12 cellular contexts compared by ENCODE assay signal in genomic region chr3:187946031-187946691, GRCh38.
DNase-seq lines count a peak whose midpoint lies in the region; ATAC-seq, FAIRE-seq and TF ChIP-seq lines count a peak whose summit lies in the region.
"Had no signal": no experiment of that assay in that cellular context is flagged by ENCODE, and none has a peak within 500 bp of the region (broad histone marks: within the 10 kb centered on the region; RNA-seq: fewer than 3 reads in every experiment).

No MANE protein-coding gene starts in this region.

- DNase-seq in A549 (ENCODE audit: low read depth in 1 of 2, low spot score in 1 of 2), result no peak
- DNase-seq in GM03348 (ENCODE audit: low spot score), result peak; percentile 49
- peak; percentile 15 for DNase-seq in SK-MEL-5 (ENCODE audit: low read depth, low spot score)
- peak in 1 of 2 donors; percentile 70 for DNase-seq in foreskin keratinocyte
- no peak for DNase-seq in activated naive CD4-positive, alpha-beta T cell treated with anti-CD3 and anti-CD28 coated beads, Interleukin-2, amount 50 U/mL, for 16 hours
- DNase-seq in cortex of kidney (lab: John Stamatoyannopoulos, UW), result no peak
- no peak for DNase-seq in A172 (ENCODE audit: low spot score)
- DNase-seq: activated T-cell treated with anti-CD3 and anti-CD28 coated beads, Interleukin-2, amount 50 U/mL, for 72 hours; MV-4-11 had no signal

- no peaks in the 10 kb centered on the region for H3K9me3 ChIP-seq in A549

- TF ChIP-seq CTCF in A549 (IDR thresholded peaks at IDR 0.05), result no peak
- TF ChIP-seq CTCF in foreskin keratinocyte (conservative IDR thresholded peaks at IDR 0.05), result no peak

- TF ChIP-seq RAD21 in A549 (conservative IDR thresholded peaks at IDR 0.05 in 1 of 2, IDR thresholded peaks at IDR 0.05 in 1 of 2), result no peak

- H3K4me1 ChIP-seq in A549, result peaks cover 54% of the 10 kb centered on the region
- H3K4me1 ChIP-seq in foreskin keratinocyte, result peaks cover 5% of the 10 kb centered on the region

- 65% methylated on average over 6 of the region's 6 CpGs for WGBS in A549 (ENCODE audit: missing lambda C conversion rate)

- CTCF ChIA-PET in A549 (lab: Yijun Ruan, JAX), result interaction anchor here (1.2 kb wide), 1 partner anchor 17 kb away, joined by 4 read pairs; no protein-coding TSS in a partner anchor

- peak overlapping the region; percentile 80 to 82; a peak in 5 of 6 replicates for H3K27ac ChIP-seq in A549
- no peak overlapping the region for H3K27ac ChIP-seq in foreskin keratinocyte
- H3K27ac ChIP-seq: coronary artery had no signal

- TF ChIP-seq POLR2A in A549 (IDR thresholded peaks at IDR 0.05; ENCODE audit: low read length), result no peak

- H3K27me3 ChIP-seq in foreskin keratinocyte, result no peaks in the 10 kb centered on the region

- POLR2A ChIA-PET in A549 (lab: Yijun Ruan, JAX), result no interaction called here

- TF ChIP-seq EP300 in A549 (IDR thresholded peaks at IDR 0.05), result no peak

- H3K4me3 ChIP-seq in A549, result no peak overlapping the region
- H3K4me3 ChIP-seq: coronary artery, skin epidermis had no signal

- peak overlapping the region; percentile 34; the same call in 1 of the 3 replicates for H3K4me2 ChIP-seq in A549

- no peak for ATAC-seq in A549
- ATAC-seq in foreskin keratinocyte, result peak; percentile 16
- no peak for ATAC-seq in GM21367 (IDR thresholded peaks at IDR 0.05; ENCODE audit: unreplicated experiment)
- ATAC-seq: activated T-cell treated with anti-CD3 and anti-CD28 coated beads, Interleukin-2, amount 50 U/mL, for 72 hours had no signal

- in situ Hi-C loops in SK-MEL-5 (cut with HindIII; ENCODE audit: low pct_unique_long_range_greater_than_20kb, low sequenced_read_pairs), result no loop called here

- FAIRE-seq in A549 (lab: Jason Lieb, UNC), result no peak

TF ChIP-seq in A549, 52 proteins besides CTCF, POLR2A, EP300 and RAD21:
- TF ChIP-seq EHMT2 (IDR thresholded peaks at IDR 0.05; ENCODE audit: low read depth) (no peak), ESRRA (IDR thresholded peaks at IDR 0.05; ENCODE audit: borderline replicate concordance, low read length) (no peak), PHF8 (IDR thresholded peaks at IDR 0.05; ENCODE audit: borderline replicate concordance, low read depth) (no peak), CHD4 (IDR thresholded peaks at IDR 0.05; ENCODE audit: borderline replicate concordance) (no peak), KDM5A (IDR thresholded peaks at IDR 0.05) (no peak), SMC3 (IDR thresholded peaks at IDR 0.05) (no peak), HDAC2 (IDR thresholded peaks at IDR 0.05) (no peak), CEBPB (IDR thresholded peaks at IDR 0.05) (no peak), GATA3 (IDR thresholded peaks at IDR 0.05; ENCODE audit: borderline replicate concordance) (no peak), MAFK (IDR thresholded peaks at IDR 0.05; ENCODE audit: partially characterized antibody) (no peak), JUNB (IDR thresholded peaks at IDR 0.05) (no peak), REST (IDR thresholded peaks at IDR 0.05) (no peak)

Comparison
In these comparisons a context has a peak if more than half of its experiments do, and no peak if none do; other contexts are left out.
1. DNase-seq: peak in GM03348 (single experiment) and SK-MEL-5 (single experiment); none in A549 (0 of 2), activated naive CD4-positive, alpha-beta T cell treated with anti-CD3 and anti-CD28 coated beads, Interleukin-2, amount 50 U/mL, for 16 hours (single experiment), cortex of kidney (single experiment) and A172 (single experiment).